ENCODE assay signal across 38 cellular contexts in genomic region chr4:40755609-40756008, GRCh38. TPM values are rescaled to one million over a fixed set of nuclear protein-coding genes. Genes with fewer than 3 reads are reported as not detected.
"Had no signal": no experiment of that assay in that cellular context is flagged by ENCODE, and none has a peak within 500 bp of the region (broad histone marks: within the 10 kb centered on the region; RNA-seq: fewer than 3 reads in every experiment).

No MANE protein-coding gene starts in this region.

- H3K27ac Mint-ChIP-seq: activated CD4-positive, alpha-beta memory T cell treated with anti-CD3 and anti-CD28 coated beads for 36 hours; activated CD8-positive, alpha-beta memory T cell treated with anti-CD3 and anti-CD28 coated beads, Interleukin-2, amount 10 ng/mL, durations not matched to agents 7 days and 5 days; activated CD8-positive, alpha-beta T cell treated with anti-CD3 and anti-CD28 coated beads, Interleukin-2, amount 10 ng/mL, durations not matched to agents 7 days and 5 days; activated naive CD4-positive, alpha-beta T cell treated with anti-CD3 and anti-CD28 coated beads for 36 hours; activated naive CD4-positive, alpha-beta T cell treated with anti-CD3 and anti-CD28 coated beads, Interleukin-2, amount 50 U/mL, for 24 hours; activated naive CD8-positive, alpha-beta T cell treated with anti-CD3 and anti-CD28 coated beads for 36 hours; activated naive CD8-positive, alpha-beta T cell treated with anti-CD3 and anti-CD28 coated beads, Interleukin-2, amount 50 U/mL, for 24 hours; activated T-helper 1 cell treated with anti-CD3 and anti-CD28 coated beads, Interleukin-12 subunit alpha, Interleukin-12 subunit beta, Interleukin-2, Interleukin-4 antibody, amounts not matched to agents 30 ng/mL and 10 ng/mL and 1 ng/mL, durations not matched to agents 14 hours and 24 hours and 36 hours; activated T-helper 2 cell treated with anti-CD3 and anti-CD28 coated beads, Interferon-gamma antibody, Interleukin-2, Interleukin-4, amounts not matched to agents 10 μg/mL and 5 μg/mL and 100 μg/mL, durations not matched to agents 14 hours and 24 hours and 36 hours; brain; effector memory CD8-positive, alpha-beta T cell; T-helper 17 cell; T-helper 2 cell treated with Interferon-gamma antibody and Interleukin-4, amounts not matched to agents 5 μg/mL and 100 μg/mL, for 36 hours had no signal

- H3K4me1 ChIP-seq: foreskin keratinocyte had no signal

- H3K36me3 ChIP-seq: adrenal gland, esophagus muscularis mucosa, gastrocnemius medialis, heart left ventricle had no signal

- H3K27me3 ChIP-seq: adrenal gland, esophagus muscularis mucosa had no signal

- H3K9me3 Mint-ChIP-seq: activated naive CD4-positive, alpha-beta T cell treated with anti-CD3 and anti-CD28 coated beads for 36 hours; activated naive CD4-positive, alpha-beta T cell treated with anti-CD3 and anti-CD28 coated beads, Interleukin-2, amount 50 U/mL, for 24 hours; activated T-helper 2 cell treated with anti-CD3 and anti-CD28 coated beads, Interferon-gamma antibody, Interleukin-2, Interleukin-4, amounts not matched to agents 10 μg/mL and 5 μg/mL and 100 μg/mL, durations not matched to agents 14 hours and 24 hours and 36 hours; central memory CD8-positive, alpha-beta T cell; effector memory CD8-positive, alpha-beta T cell had no signal

- FAIRE-seq: bronchial epithelial cell, colon had no signal

- H3K4me1 Mint-ChIP-seq: central memory CD8-positive, alpha-beta T cell; T-helper 17 cell had no signal

- H3K9me3 ChIP-seq: adrenal gland, esophagus muscularis mucosa, gastrocnemius medialis, heart left ventricle had no signal

- DNase-seq: activated CD4-positive, alpha-beta memory T cell treated with anti-CD3 and anti-CD28 coated beads for 36 hours; activated CD4-positive, alpha-beta T cell treated with anti-CD3 and anti-CD28 coated beads for 1 hour; activated CD4-positive, alpha-beta T cell treated with anti-CD3 and anti-CD28 coated beads for 4 hours; activated CD8-positive, alpha-beta memory T cell treated with anti-CD3 and anti-CD28 coated beads, Interleukin-2, amount 10 ng/mL, durations not matched to agents 7 days and 5 days; activated CD8-positive, alpha-beta memory T cell treated with anti-CD3 and anti-CD28 coated beads, Interleukin-2, amount 50 U/mL, for 4 hours; activated CD8-positive, alpha-beta T cell treated with anti-CD3 and anti-CD28 coated beads, Interleukin-2, amount 10 ng/mL, durations not matched to agents 7 days and 5 days; activated effector memory CD4-positive, alpha-beta T cell treated with anti-CD3 and anti-CD28 coated beads, Interleukin-2, amount 50 U/mL, for 16 hours; activated naive CD4-positive, alpha-beta T cell treated with anti-CD3 and anti-CD28 coated beads for 36 hours; activated naive CD8-positive, alpha-beta T cell treated with anti-CD3 and anti-CD28 coated beads for 36 hours; activated naive CD8-positive, alpha-beta T cell treated with anti-CD3 and anti-CD28 coated beads, Interleukin-2, amount 50 U/mL, for 24 hours; activated T-cell treated with anti-CD3 and anti-CD28 coated beads, Interleukin-2, amount 50 U/mL, for 1 hour; activated T-cell treated with anti-CD3 and anti-CD28 coated beads, Interleukin-2, amount 50 U/mL, for 48 hours; adrenal gland; amygdala; aorta; cortex of kidney; dermis blood vessel endothelial cell; effector CD4-positive, alpha-beta T cell; effector memory CD8-positive, alpha-beta T cell; erythroblast; foreskin keratinocyte; gastrocnemius medialis; glutamatergic neuron; heart left ventricle; T-helper 1 cell; T-helper 17 cell; T1000 had no signal

- H3K36me3 Mint-ChIP-seq: activated CD4-positive, alpha-beta memory T cell treated with anti-CD3 and anti-CD28 coated beads for 36 hours; activated naive CD4-positive, alpha-beta T cell treated with anti-CD3 and anti-CD28 coated beads, Interleukin-2, amount 50 U/mL, for 24 hours; activated naive CD8-positive, alpha-beta T cell treated with anti-CD3 and anti-CD28 coated beads for 36 hours had no signal

- ATAC-seq: activated CD8-positive, alpha-beta memory T cell treated with anti-CD3 and anti-CD28 coated beads, Interleukin-2, amount 10 ng/mL, durations not matched to agents 7 days and 5 days; activated CD8-positive, alpha-beta T cell treated with anti-CD3 and anti-CD28 coated beads, Interleukin-2, amount 10 ng/mL, durations not matched to agents 7 days and 5 days; activated naive CD8-positive, alpha-beta T cell treated with anti-CD3 and anti-CD28 coated beads, Interleukin-2, amount 50 U/mL, for 24 hours; effector memory CD8-positive, alpha-beta T cell; foreskin keratinocyte; gastrocnemius medialis; heart left ventricle; T-helper 17 cell had no signal

- H3K27ac ChIP-seq: adrenal gland, esophagus muscularis mucosa, foreskin keratinocyte, gastrocnemius medialis, heart left ventricle had no signal

- H3K4me3 ChIP-seq: adrenal gland, esophagus muscularis mucosa, gastrocnemius medialis, heart left ventricle had no signal

- H3K4me3 Mint-ChIP-seq: activated CD4-positive, alpha-beta memory T cell treated with anti-CD3 and anti-CD28 coated beads for 36 hours; activated CD8-positive, alpha-beta memory T cell treated with anti-CD3 and anti-CD28 coated beads, Interleukin-2, amount 10 ng/mL, durations not matched to agents 7 days and 5 days; activated CD8-positive, alpha-beta T cell treated with anti-CD3 and anti-CD28 coated beads, Interleukin-2, amount 10 ng/mL, durations not matched to agents 7 days and 5 days; activated naive CD4-positive, alpha-beta T cell treated with anti-CD3 and anti-CD28 coated beads for 36 hours; activated naive CD4-positive, alpha-beta T cell treated with anti-CD3 and anti-CD28 coated beads, Interleukin-2, amount 50 U/mL, for 24 hours; activated naive CD8-positive, alpha-beta T cell treated with anti-CD3 and anti-CD28 coated beads for 36 hours; activated naive CD8-positive, alpha-beta T cell treated with anti-CD3 and anti-CD28 coated beads, Interleukin-2, amount 50 U/mL, for 24 hours; activated T-helper 1 cell treated with anti-CD3 and anti-CD28 coated beads, Interleukin-12 subunit alpha, Interleukin-12 subunit beta, Interleukin-2, Interleukin-4 antibody, amounts not matched to agents 30 ng/mL and 10 ng/mL and 1 ng/mL, durations not matched to agents 14 hours and 24 hours and 36 hours; brain; central memory CD8-positive, alpha-beta T cell; effector memory CD8-positive, alpha-beta T cell; T-helper 17 cell; T-helper 2 cell treated with Interferon-gamma antibody and Interleukin-4, amounts not matched to agents 5 μg/mL and 100 μg/mL, for 36 hours had no signal

RNA-seq across cellular contexts. Expression of gene NSUN7, which starts 5.9 kb away (rescaled TPM):
- total RNA-seq: activated CD8-positive, alpha-beta memory T cell treated with anti-CD3 and anti-CD28 coated beads for 36 hours; activated T-helper 2 cell treated with anti-CD3 and anti-CD28 coated beads, Interferon-gamma antibody, Interleukin-2, Interleukin-4, amounts not matched to agents 10 μg/mL and 5 μg/mL and 100 μg/mL, durations not matched to agents 14 hours and 24 hours and 36 hours; cardiac septum; dermis blood vessel endothelial cell had no signal
